In genomic region chr7:158078161-158078910, GRCh38 we compare ENCODE assay signal across 18 cellular contexts.
A peak's percentile ranks its signal among the peaks of the same experiment; 100 is the strongest.
DNase-seq lines count a peak whose midpoint lies in the region; ATAC-seq and TF ChIP-seq lines count a peak whose summit lies in the region.
"Had no signal": no experiment of that assay in that cellular context is flagged by ENCODE, and none has a peak within 500 bp of the region (broad histone marks: within the 10 kb centered on the region; RNA-seq: fewer than 3 reads in every experiment).

No MANE protein-coding gene starts in this region.

- DNase-seq in NCI-H1092 (lab: John Stamatoyannopoulos, UW) (peak; percentile 86), NCI-H2029 treated with DMSO at 0.1 percent for 48 hours (lab: John Stamatoyannopoulos, UW) (peak; percentile 61), NCI-H524 treated with DMSO at 0.1 percent for 48 hours (lab: John Stamatoyannopoulos, UW) (peak; percentile 69), posterior vena cava (ENCODE audit: low spot score) (peak; percentile 26), osteoblast (ENCODE audit: insufficient read length, low spot score, missing footprints) (no peak), osteocyte (ENCODE audit: extremely low spot score, unreplicated experiment) (no peak)
- DNase-seq: activated CD4-positive, alpha-beta T cell treated with anti-CD3 and anti-CD28 coated beads, Interleukin-2, amount 50 U/mL, for 48 hours; activated naive CD4-positive, alpha-beta T cell treated with anti-CD3 and anti-CD28 coated beads, Interleukin-2, amount 50 U/mL, for 16 hours; activated T-cell treated with anti-CD3 and anti-CD28 coated beads, Interleukin-2, amount 50 U/mL, for 1 hour; CD8-positive, alpha-beta T cell; H7; immature natural killer cell; stimulated activated CD4-positive, alpha-beta T cell treated with anti-CD3 and anti-CD28 coated beads, Interleukin-2, amount 100 ng/mL, for 24 hours; T-cell had no signal

- peaks cover 22% of the 10 kb centered on the region for H3K9me3 Mint-ChIP-seq in osteocyte (ENCODE audit: unreplicated experiment)
- H3K9me3 Mint-ChIP-seq: CD8-positive, alpha-beta T cell; T-cell had no signal

- H3K4me3 ChIP-seq in osteoblast (ENCODE audit: insufficient read depth, low read length), result no peak overlapping the region
- H3K4me3 ChIP-seq: K562, pancreas had no signal

- no peaks in the 10 kb centered on the region for H3K4me1 Mint-ChIP-seq in osteocyte (ENCODE audit: unreplicated experiment)
- H3K4me1 Mint-ChIP-seq: immature natural killer cell, T-cell had no signal

- peaks cover 4% of the 10 kb centered on the region for H3K9me3 ChIP-seq in osteoblast (ENCODE audit: low read depth, low read length)
- H3K9me3 ChIP-seq: pancreas had no signal

- no peaks in the 10 kb centered on the region for H4K20me1 ChIP-seq in osteoblast (ENCODE audit: insufficient read depth, low read length)

- H3K4me3 Mint-ChIP-seq in osteocyte (ENCODE audit: unreplicated experiment), result no peak overlapping the region
- H3K4me3 Mint-ChIP-seq: CD8-positive, alpha-beta T cell; immature natural killer cell; T-cell had no signal

- no peaks in the 10 kb centered on the region for H3K36me3 ChIP-seq in osteoblast (ENCODE audit: insufficient read depth, low read length)
- H3K36me3 ChIP-seq: pancreas had no signal

- no peak overlapping the region for H3K27ac ChIP-seq in osteoblast (ENCODE audit: low read depth, low read length)
- H3K27ac ChIP-seq: pancreas, VCaP had no signal

- no peak overlapping the region for H2AFZ ChIP-seq in osteoblast (ENCODE audit: low read length)

- H3K36me3 Mint-ChIP-seq in osteocyte (ENCODE audit: unreplicated experiment), result peaks cover 2% of the 10 kb centered on the region
- H3K36me3 Mint-ChIP-seq: CD8-positive, alpha-beta T cell; immature natural killer cell; T-cell had no signal

- H3K27me3 ChIP-seq in osteoblast (ENCODE audit: insufficient read depth, low read length), result no peaks in the 10 kb centered on the region
- H3K27me3 ChIP-seq: pancreas had no signal

- ATAC-seq in HG03521 (IDR thresholded peaks at IDR 0.05; ENCODE audit: unreplicated experiment), result no peak
- ATAC-seq: CD8-positive, alpha-beta T cell; K562; pancreas; T-cell had no signal

- no peak for TF ChIP-seq CTCF in osteoblast (IDR thresholded peaks at IDR 0.05; ENCODE audit: extremely low read depth, low read depth, low read length)
- TF ChIP-seq CTCF in osteocyte (IDR thresholded peaks at IDR 0.05), result no peak

- H3K27ac Mint-ChIP-seq in osteocyte (ENCODE audit: unreplicated experiment), result no peak overlapping the region
- H3K27ac Mint-ChIP-seq: CD8-positive, alpha-beta T cell; immature natural killer cell; T-cell had no signal

- no peaks in the 10 kb centered on the region for H3K4me1 ChIP-seq in osteoblast (ENCODE audit: insufficient read depth, low read length)
- H3K4me1 ChIP-seq: pancreas had no signal

- H3K4me2 ChIP-seq in osteoblast (ENCODE audit: insufficient read depth, low read length), result no peak overlapping the region

- H3K79me2 ChIP-seq in osteoblast (ENCODE audit: insufficient read depth, low read length), result no peaks in the 10 kb centered on the region

- no peaks in the 10 kb centered on the region for H3K27me3 Mint-ChIP-seq in osteocyte (ENCODE audit: unreplicated experiment)

- intact Hi-C loops in posterior vena cava (cut with DNase I), result no loop called here

Comparison
In these comparisons a context has a peak if more than half of its experiments do, and no peak if none do; other contexts are left out.
1. DNase-seq: peak in NCI-H1092 (single experiment), NCI-H2029 treated with DMSO at 0.1 percent for 48 hours (single experiment), NCI-H524 treated with DMSO at 0.1 percent for 48 hours (single experiment) and posterior vena cava (single experiment); none in osteoblast (single experiment) and osteocyte (single experiment).